In the genomic region with DNA sequence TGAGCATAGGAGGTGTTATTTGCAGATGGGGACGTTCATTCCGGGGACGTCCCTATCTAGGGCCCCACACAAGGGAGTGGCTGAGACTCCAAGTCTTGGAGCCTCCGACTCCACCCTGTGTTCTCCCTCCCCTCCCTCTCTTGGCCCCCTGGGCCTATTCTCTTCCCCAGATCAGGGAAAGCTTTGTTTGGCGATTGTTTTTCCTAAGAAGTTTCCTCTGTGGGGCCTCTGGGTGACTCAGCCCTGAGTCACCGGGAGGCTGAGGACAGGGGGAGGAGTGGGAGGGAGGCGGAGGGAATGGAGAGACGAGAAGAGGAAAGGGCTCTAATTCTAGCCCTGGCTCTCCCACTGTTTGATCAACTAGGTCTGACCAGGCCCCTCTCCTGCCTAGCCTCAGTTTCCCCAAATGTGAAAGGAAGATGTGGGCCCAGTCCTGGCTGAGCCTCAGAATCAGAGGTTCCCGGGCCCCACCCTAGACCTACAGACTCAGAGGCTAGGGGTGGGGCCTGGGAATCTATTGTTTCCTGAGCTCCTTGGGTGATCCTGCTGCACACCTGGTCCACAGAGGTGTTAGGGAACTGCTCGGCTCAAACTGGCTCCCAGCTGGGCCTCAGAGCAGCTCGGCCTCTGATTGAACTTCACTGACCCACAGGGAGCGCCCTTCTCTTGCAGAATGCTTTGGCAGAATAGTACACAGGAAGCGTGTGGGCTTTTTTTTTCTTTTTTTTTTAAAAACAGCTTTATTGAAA, we compare ENCODE assay signal across 1 cellular context.
TF ChIP-seq lines count a peak whose summit lies in the region.

No MANE protein-coding gene starts in this region.

TF ChIP-seq in HepG2, 621 proteins besides CTCF, POLR2A, EP300 and RAD21 (continued from another document and continues in another):
- TF ChIP-seq MXD4 (CRISPR knock-in tag; IDR thresholded peaks at IDR 0.05) = no peak
- TF ChIP-seq ZNF558 (CRISPR knock-in tag; IDR thresholded peaks at IDR 0.05; ENCODE audit: borderline replicate concordance) = no peak
- no peak for TF ChIP-seq ZNF850 (CRISPR knock-in tag; conservative IDR thresholded peaks at IDR 0.05)
- TF ChIP-seq, protein P1, sequence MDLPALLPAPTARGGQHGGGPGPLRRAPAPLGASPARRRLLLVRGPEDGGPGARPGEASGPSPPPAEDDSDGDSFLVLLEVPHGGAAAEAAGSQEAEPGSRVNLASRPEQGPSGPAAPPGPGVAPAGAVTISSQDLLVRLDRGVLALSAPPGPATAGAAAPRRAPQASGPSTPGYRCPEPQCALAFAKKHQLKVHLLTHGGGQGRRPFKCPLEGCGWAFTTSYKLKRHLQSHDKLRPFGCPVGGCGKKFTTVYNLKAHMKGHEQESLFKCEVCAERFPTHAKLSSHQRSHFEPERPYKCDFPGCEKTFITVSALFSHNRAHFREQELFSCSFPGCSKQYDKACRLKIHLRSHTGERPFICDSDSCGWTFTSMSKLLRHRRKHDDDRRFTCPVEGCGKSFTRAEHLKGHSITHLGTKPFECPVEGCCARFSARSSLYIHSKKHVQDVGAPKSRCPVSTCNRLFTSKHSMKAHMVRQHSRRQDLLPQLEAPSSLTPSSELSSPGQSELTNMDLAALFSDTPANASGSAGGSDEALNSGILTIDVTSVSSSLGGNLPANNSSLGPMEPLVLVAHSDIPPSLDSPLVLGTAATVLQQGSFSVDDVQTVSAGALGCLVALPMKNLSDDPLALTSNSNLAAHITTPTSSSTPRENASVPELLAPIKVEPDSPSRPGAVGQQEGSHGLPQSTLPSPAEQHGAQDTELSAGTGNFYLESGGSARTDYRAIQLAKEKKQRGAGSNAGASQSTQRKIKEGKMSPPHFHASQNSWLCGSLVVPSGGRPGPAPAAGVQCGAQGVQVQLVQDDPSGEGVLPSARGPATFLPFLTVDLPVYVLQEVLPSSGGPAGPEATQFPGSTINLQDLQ (CRISPR knock-in tag; IDR thresholded peaks at IDR 0.05) = no peak
- TF ChIP-seq, protein P2, sequence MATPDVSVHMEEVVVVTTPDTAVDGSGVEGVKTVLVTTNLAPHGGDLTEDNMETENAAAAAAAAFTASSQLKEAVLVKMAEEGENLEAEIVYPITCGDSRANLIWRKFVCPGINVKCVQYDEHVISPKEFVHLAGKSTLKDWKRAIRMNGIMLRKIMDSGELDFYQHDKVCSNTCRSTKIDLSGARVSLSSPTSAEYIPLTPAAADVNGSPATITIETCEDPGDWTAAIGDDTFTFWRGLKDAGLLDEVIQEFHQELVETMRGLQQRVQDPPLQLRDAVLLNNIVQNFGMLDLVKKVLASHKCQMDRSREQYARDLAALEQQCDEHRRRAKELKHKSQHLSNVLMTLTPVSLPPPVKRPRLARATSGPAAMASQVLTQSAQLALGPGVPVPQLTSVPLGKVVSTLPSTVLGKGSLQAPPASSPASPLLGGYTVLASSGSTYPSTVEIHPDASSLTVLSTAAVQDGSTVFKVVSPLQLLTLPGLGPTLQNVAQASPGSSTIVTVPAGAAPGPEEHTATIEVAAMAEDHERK (CRISPR knock-in tag; IDR thresholded peaks at IDR 0.05; ENCODE audit: low read depth) = no peak
- TF ChIP-seq ZNF292 (CRISPR knock-in tag; IDR thresholded peaks at IDR 0.05; ENCODE audit: borderline replicate concordance, low read depth) = no peak
- 0 out of 2 replicates have a peak, but pooled peaks have one; percentile 41 for TF ChIP-seq ZNF350 (CRISPR knock-in tag; IDR thresholded peaks at IDR 0.05; ENCODE audit: borderline replicate concordance, low read depth)
- TF ChIP-seq DNMT1 (CRISPR knock-in tag; IDR thresholded peaks at IDR 0.05) = no peak
- no peak for TF ChIP-seq CHCHD3 (CRISPR knock-in tag; IDR thresholded peaks at IDR 0.05)
- TF ChIP-seq BRD4 (CRISPR knock-in tag; IDR thresholded peaks at IDR 0.05) = no peak
- TF ChIP-seq TBP (CRISPR knock-in tag; IDR thresholded peaks at IDR 0.05) = no peak
- TF ChIP-seq THYN1 (CRISPR knock-in tag; IDR thresholded peaks at IDR 0.05; ENCODE audit: borderline replicate concordance, low read depth) = no peak
- peak; percentile 55 for TF ChIP-seq ZNF781 (CRISPR knock-in tag; IDR thresholded peaks at IDR 0.05; ENCODE audit: borderline replicate concordance, not compliant biosample characterization)
- TF ChIP-seq ZNF484 (CRISPR knock-in tag; IDR thresholded peaks at IDR 0.05; ENCODE audit: borderline replicate concordance, low read depth) = no peak
- TF ChIP-seq MED13 (CRISPR knock-in tag; IDR thresholded peaks at IDR 0.05) = no peak
- TF ChIP-seq GZF1 (CRISPR knock-in tag; IDR thresholded peaks at IDR 0.05) = no peak
- TF ChIP-seq SETDB1 (CRISPR knock-in tag; IDR thresholded peaks at IDR 0.05; ENCODE audit: borderline replicate concordance) = no peak
- TF ChIP-seq, protein P3, sequence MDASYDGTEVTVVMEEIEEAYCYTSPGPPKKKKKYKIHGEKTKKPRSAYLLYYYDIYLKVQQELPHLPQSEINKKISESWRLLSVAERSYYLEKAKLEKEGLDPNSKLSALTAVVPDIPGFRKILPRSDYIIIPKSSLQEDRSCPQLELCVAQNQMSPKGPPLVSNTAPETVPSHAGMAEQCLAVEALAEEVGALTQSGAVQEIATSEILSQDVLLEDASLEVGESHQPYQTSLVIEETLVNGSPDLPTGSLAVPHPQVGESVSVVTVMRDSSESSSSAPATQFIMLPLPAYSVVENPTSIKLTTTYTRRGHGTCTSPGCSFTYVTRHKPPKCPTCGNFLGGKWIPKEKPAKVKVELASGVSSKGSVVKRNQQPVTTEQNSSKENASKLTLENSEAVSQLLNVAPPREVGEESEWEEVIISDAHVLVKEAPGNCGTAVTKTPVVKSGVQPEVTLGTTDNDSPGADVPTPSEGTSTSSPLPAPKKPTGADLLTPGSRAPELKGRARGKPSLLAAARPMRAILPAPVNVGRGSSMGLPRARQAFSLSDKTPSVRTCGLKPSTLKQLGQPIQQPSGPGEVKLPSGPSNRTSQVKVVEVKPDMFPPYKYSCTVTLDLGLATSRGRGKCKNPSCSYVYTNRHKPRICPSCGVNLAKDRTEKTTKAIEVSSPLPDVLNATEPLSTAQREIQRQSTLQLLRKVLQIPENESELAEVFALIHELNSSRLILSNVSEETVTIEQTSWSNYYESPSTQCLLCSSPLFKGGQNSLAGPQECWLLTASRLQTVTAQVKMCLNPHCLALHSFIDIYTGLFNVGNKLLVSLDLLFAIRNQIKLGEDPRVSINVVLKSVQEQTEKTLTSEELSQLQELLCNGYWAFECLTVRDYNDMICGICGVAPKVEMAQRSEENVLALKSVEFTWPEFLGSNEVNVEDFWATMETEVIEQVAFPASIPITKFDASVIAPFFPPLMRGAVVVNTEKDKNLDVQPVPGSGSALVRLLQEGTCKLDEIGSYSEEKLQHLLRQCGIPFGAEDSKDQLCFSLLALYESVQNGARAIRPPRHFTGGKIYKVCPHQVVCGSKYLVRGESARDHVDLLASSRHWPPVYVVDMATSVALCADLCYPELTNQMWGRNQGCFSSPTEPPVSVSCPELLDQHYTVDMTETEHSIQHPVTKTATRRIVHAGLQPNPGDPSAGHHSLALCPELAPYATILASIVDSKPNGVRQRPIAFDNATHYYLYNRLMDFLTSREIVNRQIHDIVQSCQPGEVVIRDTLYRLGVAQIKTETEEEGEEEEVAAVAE (CRISPR knock-in tag; IDR thresholded peaks at IDR 0.05; ENCODE audit: borderline replicate concordance) = 0 out of 2 replicates have a peak, but pooled peaks have one; percentile 48
- TF ChIP-seq KLF15 (CRISPR knock-in tag; IDR thresholded peaks at IDR 0.05; ENCODE audit: borderline replicate concordance) = no peak
- TF ChIP-seq, protein P4, sequence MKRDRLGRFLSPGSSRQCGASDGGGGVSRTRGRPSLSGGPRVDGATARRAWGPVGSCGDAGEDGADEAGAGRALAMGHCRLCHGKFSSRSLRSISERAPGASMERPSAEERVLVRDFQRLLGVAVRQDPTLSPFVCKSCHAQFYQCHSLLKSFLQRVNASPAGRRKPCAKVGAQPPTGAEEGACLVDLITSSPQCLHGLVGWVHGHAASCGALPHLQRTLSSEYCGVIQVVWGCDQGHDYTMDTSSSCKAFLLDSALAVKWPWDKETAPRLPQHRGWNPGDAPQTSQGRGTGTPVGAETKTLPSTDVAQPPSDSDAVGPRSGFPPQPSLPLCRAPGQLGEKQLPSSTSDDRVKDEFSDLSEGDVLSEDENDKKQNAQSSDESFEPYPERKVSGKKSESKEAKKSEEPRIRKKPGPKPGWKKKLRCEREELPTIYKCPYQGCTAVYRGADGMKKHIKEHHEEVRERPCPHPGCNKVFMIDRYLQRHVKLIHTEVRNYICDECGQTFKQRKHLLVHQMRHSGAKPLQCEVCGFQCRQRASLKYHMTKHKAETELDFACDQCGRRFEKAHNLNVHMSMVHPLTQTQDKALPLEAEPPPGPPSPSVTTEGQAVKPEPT (CRISPR knock-in tag; IDR thresholded peaks at IDR 0.05; ENCODE audit: low read depth) = no peak
- no peak for TF ChIP-seq ZNF567 (CRISPR knock-in tag; IDR thresholded peaks at IDR 0.05; ENCODE audit: borderline replicate concordance)
- TF ChIP-seq, protein P5, sequence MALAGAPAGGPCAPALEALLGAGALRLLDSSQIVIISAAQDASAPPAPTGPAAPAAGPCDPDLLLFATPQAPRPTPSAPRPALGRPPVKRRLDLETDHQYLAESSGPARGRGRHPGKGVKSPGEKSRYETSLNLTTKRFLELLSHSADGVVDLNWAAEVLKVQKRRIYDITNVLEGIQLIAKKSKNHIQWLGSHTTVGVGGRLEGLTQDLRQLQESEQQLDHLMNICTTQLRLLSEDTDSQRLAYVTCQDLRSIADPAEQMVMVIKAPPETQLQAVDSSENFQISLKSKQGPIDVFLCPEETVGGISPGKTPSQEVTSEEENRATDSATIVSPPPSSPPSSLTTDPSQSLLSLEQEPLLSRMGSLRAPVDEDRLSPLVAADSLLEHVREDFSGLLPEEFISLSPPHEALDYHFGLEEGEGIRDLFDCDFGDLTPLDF (CRISPR knock-in tag; IDR thresholded peaks at IDR 0.05) = no peak
- TF ChIP-seq JDP2 (CRISPR knock-in tag; IDR thresholded peaks at IDR 0.05; ENCODE audit: borderline replicate concordance) = no peak
- TF ChIP-seq ZNF251 (CRISPR knock-in tag; IDR thresholded peaks at IDR 0.05) = no peak
- no peak for TF ChIP-seq ZNF883 (CRISPR knock-in tag; IDR thresholded peaks at IDR 0.05; ENCODE audit: not compliant biosample characterization)
- no peak for TF ChIP-seq ZNF7 (CRISPR knock-in tag; IDR thresholded peaks at IDR 0.05)
- no peak for TF ChIP-seq NFE2L2 (IDR thresholded peaks at IDR 0.05; ENCODE audit: low read length)
- TF ChIP-seq, protein P6, sequence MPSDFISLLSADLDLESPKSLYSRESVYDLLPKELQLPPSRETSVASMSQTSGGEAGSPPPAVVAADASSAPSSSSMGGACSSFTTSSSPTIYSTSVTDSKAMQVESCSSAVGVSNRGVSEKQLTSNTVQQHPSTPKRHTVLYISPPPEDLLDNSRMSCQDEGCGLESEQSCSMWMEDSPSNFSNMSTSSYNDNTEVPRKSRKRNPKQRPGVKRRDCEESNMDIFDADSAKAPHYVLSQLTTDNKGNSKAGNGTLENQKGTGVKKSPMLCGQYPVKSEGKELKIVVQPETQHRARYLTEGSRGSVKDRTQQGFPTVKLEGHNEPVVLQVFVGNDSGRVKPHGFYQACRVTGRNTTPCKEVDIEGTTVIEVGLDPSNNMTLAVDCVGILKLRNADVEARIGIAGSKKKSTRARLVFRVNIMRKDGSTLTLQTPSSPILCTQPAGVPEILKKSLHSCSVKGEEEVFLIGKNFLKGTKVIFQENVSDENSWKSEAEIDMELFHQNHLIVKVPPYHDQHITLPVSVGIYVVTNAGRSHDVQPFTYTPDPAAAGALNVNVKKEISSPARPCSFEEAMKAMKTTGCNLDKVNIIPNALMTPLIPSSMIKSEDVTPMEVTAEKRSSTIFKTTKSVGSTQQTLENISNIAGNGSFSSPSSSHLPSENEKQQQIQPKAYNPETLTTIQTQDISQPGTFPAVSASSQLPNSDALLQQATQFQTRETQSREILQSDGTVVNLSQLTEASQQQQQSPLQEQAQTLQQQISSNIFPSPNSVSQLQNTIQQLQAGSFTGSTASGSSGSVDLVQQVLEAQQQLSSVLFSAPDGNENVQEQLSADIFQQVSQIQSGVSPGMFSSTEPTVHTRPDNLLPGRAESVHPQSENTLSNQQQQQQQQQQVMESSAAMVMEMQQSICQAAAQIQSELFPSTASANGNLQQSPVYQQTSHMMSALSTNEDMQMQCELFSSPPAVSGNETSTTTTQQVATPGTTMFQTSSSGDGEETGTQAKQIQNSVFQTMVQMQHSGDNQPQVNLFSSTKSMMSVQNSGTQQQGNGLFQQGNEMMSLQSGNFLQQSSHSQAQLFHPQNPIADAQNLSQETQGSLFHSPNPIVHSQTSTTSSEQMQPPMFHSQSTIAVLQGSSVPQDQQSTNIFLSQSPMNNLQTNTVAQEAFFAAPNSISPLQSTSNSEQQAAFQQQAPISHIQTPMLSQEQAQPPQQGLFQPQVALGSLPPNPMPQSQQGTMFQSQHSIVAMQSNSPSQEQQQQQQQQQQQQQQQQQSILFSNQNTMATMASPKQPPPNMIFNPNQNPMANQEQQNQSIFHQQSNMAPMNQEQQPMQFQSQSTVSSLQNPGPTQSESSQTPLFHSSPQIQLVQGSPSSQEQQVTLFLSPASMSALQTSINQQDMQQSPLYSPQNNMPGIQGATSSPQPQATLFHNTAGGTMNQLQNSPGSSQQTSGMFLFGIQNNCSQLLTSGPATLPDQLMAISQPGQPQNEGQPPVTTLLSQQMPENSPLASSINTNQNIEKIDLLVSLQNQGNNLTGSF (CRISPR knock-in tag; IDR thresholded peaks at IDR 0.05) = no peak
- TF ChIP-seq, protein P7, sequence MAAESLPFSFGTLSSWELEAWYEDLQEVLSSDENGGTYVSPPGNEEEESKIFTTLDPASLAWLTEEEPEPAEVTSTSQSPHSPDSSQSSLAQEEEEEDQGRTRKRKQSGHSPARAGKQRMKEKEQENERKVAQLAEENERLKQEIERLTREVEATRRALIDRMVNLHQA (CRISPR knock-in tag; IDR thresholded peaks at IDR 0.05) = no peak
- no peak for TF ChIP-seq ATF7-NPFF (CRISPR knock-in tag; IDR thresholded peaks at IDR 0.05; ENCODE audit: low read depth)
- no peak for TF ChIP-seq ZNF510 (CRISPR knock-in tag; IDR thresholded peaks at IDR 0.05; ENCODE audit: low read depth)
- TF ChIP-seq, protein P8, sequence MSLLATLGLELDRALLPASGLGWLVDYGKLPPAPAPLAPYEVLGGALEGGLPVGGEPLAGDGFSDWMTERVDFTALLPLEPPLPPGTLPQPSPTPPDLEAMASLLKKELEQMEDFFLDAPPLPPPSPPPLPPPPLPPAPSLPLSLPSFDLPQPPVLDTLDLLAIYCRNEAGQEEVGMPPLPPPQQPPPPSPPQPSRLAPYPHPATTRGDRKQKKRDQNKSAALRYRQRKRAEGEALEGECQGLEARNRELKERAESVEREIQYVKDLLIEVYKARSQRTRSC (CRISPR knock-in tag; IDR thresholded peaks at IDR 0.05; ENCODE audit: low read depth) = no peak
- TF ChIP-seq, protein P9, sequence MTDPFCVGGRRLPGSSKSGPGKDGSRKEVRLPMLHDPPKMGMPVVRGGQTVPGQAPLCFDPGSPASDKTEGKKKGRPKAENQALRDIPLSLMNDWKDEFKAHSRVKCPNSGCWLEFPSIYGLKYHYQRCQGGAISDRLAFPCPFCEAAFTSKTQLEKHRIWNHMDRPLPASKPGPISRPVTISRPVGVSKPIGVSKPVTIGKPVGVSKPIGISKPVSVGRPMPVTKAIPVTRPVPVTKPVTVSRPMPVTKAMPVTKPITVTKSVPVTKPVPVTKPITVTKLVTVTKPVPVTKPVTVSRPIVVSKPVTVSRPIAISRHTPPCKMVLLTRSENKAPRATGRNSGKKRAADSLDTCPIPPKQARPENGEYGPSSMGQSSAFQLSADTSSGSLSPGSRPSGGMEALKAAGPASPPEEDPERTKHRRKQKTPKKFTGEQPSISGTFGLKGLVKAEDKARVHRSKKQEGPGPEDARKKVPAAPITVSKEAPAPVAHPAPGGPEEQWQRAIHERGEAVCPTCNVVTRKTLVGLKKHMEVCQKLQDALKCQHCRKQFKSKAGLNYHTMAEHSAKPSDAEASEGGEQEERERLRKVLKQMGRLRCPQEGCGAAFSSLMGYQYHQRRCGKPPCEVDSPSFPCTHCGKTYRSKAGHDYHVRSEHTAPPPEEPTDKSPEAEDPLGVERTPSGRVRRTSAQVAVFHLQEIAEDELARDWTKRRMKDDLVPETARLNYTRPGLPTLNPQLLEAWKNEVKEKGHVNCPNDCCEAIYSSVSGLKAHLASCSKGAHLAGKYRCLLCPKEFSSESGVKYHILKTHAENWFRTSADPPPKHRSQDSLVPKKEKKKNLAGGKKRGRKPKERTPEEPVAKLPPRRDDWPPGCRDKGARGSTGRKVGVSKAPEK (CRISPR knock-in tag; IDR thresholded peaks at IDR 0.05; ENCODE audit: borderline replicate concordance) = peak; percentile 36; the same call in 1 of the 2 replicates
- TF ChIP-seq IKZF1 (IDR thresholded peaks at IDR 0.05) = no peak
